In the genomic region with DNA sequence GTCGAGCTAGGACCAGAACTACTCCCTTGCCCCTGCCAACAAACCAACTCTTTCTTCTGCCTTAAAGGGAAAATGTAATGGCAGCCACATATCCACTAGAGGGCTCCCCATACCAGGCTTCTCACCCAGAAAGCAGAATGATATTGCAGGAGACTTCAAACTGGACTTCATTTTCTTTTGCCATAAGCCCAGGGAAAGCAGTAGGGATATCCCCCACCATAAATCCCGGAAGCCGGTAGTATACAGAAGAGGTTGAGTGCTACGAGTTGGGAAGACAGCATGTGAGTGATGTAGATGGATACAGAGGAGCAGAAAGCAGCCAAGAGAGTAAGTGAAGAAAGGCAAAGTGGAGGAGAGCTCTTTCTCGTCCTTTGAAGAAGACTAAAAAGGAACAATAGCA, we compare ENCODE assay signal across 9 cellular contexts. TPM values are rescaled to one million over a fixed set of nuclear protein-coding genes. Genes with fewer than 3 reads are reported as not detected.
DNase-seq lines count a peak whose midpoint lies in the region; ATAC-seq and TF ChIP-seq lines count a peak whose summit lies in the region.
"Had no signal": no experiment of that assay in that cellular context is flagged by ENCODE, and none has a peak within 500 bp of the region (broad histone marks: within the 10 kb centered on the region; RNA-seq: fewer than 3 reads in every experiment).

No MANE protein-coding gene starts in this region.

- H3K27ac Mint-ChIP-seq in neural progenitor cell = no peak overlapping the region
- H3K27ac Mint-ChIP-seq: activated naive CD8-positive, alpha-beta T cell had no signal

- H3K9ac ChIP-seq in neural progenitor cell = no peak overlapping the region

- TF ChIP-seq CTCF in fibroblast of mammary gland (conservative IDR thresholded peaks at IDR 0.05; ENCODE audit: control insufficient read depth, insufficient read depth, low read depth, low read length) = peak; percentile 97
- peak; percentile 96 for TF ChIP-seq CTCF in neural progenitor cell (IDR thresholded peaks at IDR 0.05)
- TF ChIP-seq CTCF in thoracic aorta (IDR thresholded peaks at IDR 0.05) = peak; percentile 91

- H3K9me3 ChIP-seq in neural progenitor cell (ENCODE audit: low read depth) (no peaks in the 10 kb centered on the region), thoracic aorta (peaks cover 13% of the 10 kb centered on the region)

- no peak overlapping the region for H3K4me2 ChIP-seq in neural progenitor cell

- H3K4me3 ChIP-seq in fibroblast of mammary gland (ENCODE audit: control insufficient read depth, low read depth, low read length) (no peak overlapping the region), neural progenitor cell (no peak overlapping the region), thoracic aorta (peak overlapping the region; percentile 18)

- peaks cover 11% of the 10 kb centered on the region for H3K9me3 Mint-ChIP-seq in activated T-cell treated with anti-CD3 and anti-CD28 coated beads, Interleukin-2, amount 50 U/mL, for 4 hours
- H3K9me3 Mint-ChIP-seq in neural progenitor cell = peaks cover 12% of the 10 kb centered on the region

- ATAC-seq in activated T-cell treated with anti-CD3 and anti-CD28 coated beads, Interleukin-2, amount 50 U/mL, for 4 hours = peak; percentile 48 to 61
- ATAC-seq in thoracic aorta (ENCODE audit: insufficient number of reproducible peaks, low FRiP score, low read depth) (peak; percentile 28), GM21381 (IDR thresholded peaks at IDR 0.05; ENCODE audit: unreplicated experiment) (no peak)

- H3K27ac ChIP-seq in neural progenitor cell = no peak overlapping the region
- no peak overlapping the region for H3K27ac ChIP-seq in thoracic aorta

- H4K20me1 ChIP-seq in neural progenitor cell (ENCODE audit: low read depth) = no peaks in the 10 kb centered on the region

- H3K4me1 Mint-ChIP-seq in activated T-cell treated with anti-CD3 and anti-CD28 coated beads, Interleukin-2, amount 50 U/mL, for 4 hours (ENCODE audit: low read depth) = no peaks in the 10 kb centered on the region
- H3K4me1 Mint-ChIP-seq in neural progenitor cell = no peaks in the 10 kb centered on the region

- H3K79me2 ChIP-seq in neural progenitor cell (ENCODE audit: low read depth) = no peaks in the 10 kb centered on the region

- peak overlapping the region; percentile 54 for H2AFZ ChIP-seq in neural progenitor cell (replicated peaks)

- no peaks in the 10 kb centered on the region for H3F3A ChIP-seq in neural progenitor cell (ENCODE audit: low read depth)

- H3K36me3 Mint-ChIP-seq in activated T-cell treated with anti-CD3 and anti-CD28 coated beads, Interleukin-2, amount 50 U/mL, for 4 hours (ENCODE audit: insufficient read depth) = peaks cover 3% of the 10 kb centered on the region
- no peaks in the 10 kb centered on the region for H3K36me3 Mint-ChIP-seq in neural progenitor cell

- H3K36me3 ChIP-seq in neural progenitor cell = no peaks in the 10 kb centered on the region
- H3K36me3 ChIP-seq in thoracic aorta = no peaks in the 10 kb centered on the region

- DNase-seq in DMS153 treated with DMSO at 0.1 percent for 48 hours (lab: John Stamatoyannopoulos, UW; ENCODE audit: unreplicated experiment) (peak; percentile 33), Kasumi-1 (lab: John Stamatoyannopoulos, UW) (peak; percentile 90 to 95), OCI-M2 (lab: John Stamatoyannopoulos, UW; ENCODE audit: unreplicated experiment) (peak; percentile 3), fibroblast of mammary gland (ENCODE audit: low read depth) (peak; percentile 78), neural progenitor cell (ENCODE audit: low spot score) (peak; percentile 71), thoracic aorta (ENCODE audit: low spot score) (no peak)
- peak; percentile 38 for DNase-seq in activated T-cell treated with anti-CD3 and anti-CD28 coated beads, Interleukin-2, amount 50 U/mL, for 4 hours

- no peak overlapping the region for H3K4me3 Mint-ChIP-seq in activated T-cell treated with anti-CD3 and anti-CD28 coated beads, Interleukin-2, amount 50 U/mL, for 4 hours
- H3K4me3 Mint-ChIP-seq in neural progenitor cell = no peak overlapping the region
- H3K4me3 Mint-ChIP-seq: activated naive CD8-positive, alpha-beta T cell had no signal

- H3K27me3 Mint-ChIP-seq in activated T-cell treated with anti-CD3 and anti-CD28 coated beads, Interleukin-2, amount 50 U/mL, for 4 hours (ENCODE audit: low read depth) = peaks cover 3% of the 10 kb centered on the region
- H3K27me3 Mint-ChIP-seq in neural progenitor cell (ENCODE audit: insufficient read depth, low read depth) = no peaks in the 10 kb centered on the region
- H3K27me3 Mint-ChIP-seq: activated naive CD8-positive, alpha-beta T cell had no signal

- H3K4me1 ChIP-seq in neural progenitor cell = no peaks in the 10 kb centered on the region
- peaks cover 0 to 5% of the 10 kb centered on the region in 2 donors for H3K4me1 ChIP-seq in thoracic aorta (ENCODE audit: control insufficient read depth in 1 of 2, low read depth in 2 of 2)

- H3K27me3 ChIP-seq in neural progenitor cell (no peaks in the 10 kb centered on the region), thoracic aorta (replicated peaks; ENCODE audit: insufficient read depth) (no peaks in the 10 kb centered on the region)

RNA-seq across cellular contexts. Expression of a gene that starts 12.1 kb away (rescaled TPM):
- total RNA-seq in activated T-cell treated with anti-CD3 and anti-CD28 coated beads, Interleukin-2, amount 50 U/mL, for 4 hours = under 1 TPM; 0.05 to 0.24 (median 0.13) TPM
- 0.77 TPM in 1 of 2 replicates, not detected in the other for total RNA-seq in neural progenitor cell (ENCODE audit: low replicate concordance)
- 1 to 10 TPM in 1 of 2 donors, under 1 TPM in 1; 0.49 to 1.8 TPM for total RNA-seq in thoracic aorta

RNA-seq across cellular contexts. Expression of a gene that starts 27.0 kb away (rescaled TPM):
- not detected for total RNA-seq in activated T-cell treated with anti-CD3 and anti-CD28 coated beads, Interleukin-2, amount 50 U/mL, for 4 hours
- total RNA-seq in neural progenitor cell (ENCODE audit: low replicate concordance) (not detected in 2 replicates), thoracic aorta (under 1 TPM in 1 of 2 donors, not detected in 1; 0.54 TPM)

RNA-seq across cellular contexts. Expression of a gene that starts 57.7 kb away (rescaled TPM):
- total RNA-seq in activated T-cell treated with anti-CD3 and anti-CD28 coated beads, Interleukin-2, amount 50 U/mL, for 4 hours = 1 to 10 TPM; 5.7 to 8.0 (median 7.4) TPM
- total RNA-seq in neural progenitor cell (ENCODE audit: low replicate concordance) (not detected in 2 replicates), thoracic aorta (10 to 100 TPM; 19.2 to 20.4 TPM)
